8 cellular contexts compared by ENCODE assay signal in the genomic region with DNA sequence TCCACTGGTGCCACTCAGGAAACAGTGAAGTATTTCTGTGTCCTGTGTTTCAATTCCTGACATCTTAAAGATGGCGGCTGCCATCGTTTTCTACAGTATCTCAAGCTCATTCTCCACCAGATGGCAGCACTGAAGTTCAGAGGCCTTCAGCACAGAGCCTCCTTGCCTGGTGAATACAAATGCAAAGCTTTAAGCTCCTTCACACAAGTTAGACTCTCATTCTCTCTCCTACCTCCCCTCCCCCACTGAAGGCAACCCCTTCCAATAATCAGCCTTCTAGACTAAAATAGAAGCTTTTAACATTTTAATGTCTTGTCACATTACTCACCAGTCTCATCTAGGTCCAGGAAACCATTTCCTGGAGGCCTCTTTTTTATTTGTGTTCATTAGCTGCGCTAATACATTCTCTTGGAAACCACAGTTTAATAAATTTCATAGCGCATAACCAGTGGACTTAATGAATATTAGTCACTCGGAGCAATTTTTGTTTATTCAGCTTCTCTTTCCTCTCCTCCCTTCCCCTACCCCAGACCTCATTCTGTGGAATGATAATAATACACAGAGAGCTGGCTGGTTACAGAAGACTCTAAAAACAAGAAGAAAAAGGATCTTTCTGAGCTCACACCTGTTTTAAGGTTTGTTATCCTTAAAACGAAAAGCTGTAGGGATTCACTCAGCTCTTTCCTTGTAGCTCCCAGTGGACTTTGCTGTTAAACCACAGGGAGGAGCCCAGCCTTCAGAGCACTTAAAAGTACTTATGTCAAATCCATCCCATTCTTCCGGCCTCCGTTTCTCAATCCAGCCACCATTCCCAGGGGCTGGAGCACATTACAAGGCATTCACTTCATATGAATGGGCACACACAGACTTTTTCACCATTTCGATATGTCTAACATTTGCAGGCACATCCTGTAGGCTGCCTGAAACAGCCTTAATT.
DNase-seq lines count a peak whose midpoint lies in the region; ATAC-seq and TF ChIP-seq lines count a peak whose summit lies in the region.

No MANE protein-coding gene starts in this region.

- peak; percentile 95 for ATAC-seq in GM19025 (IDR thresholded peaks at IDR 0.05; ENCODE audit: low read depth, unreplicated experiment)
- peak; percentile 99 for ATAC-seq in HG03159 (IDR thresholded peaks at IDR 0.05; ENCODE audit: unreplicated experiment)

- POLR2A ChIA-PET in Caco-2 (lab: Charles Lee) = interaction anchor here (0.7 kb wide), 1 partner anchor 172 kb away, joined by 3 read pairs; no protein-coding TSS in a partner anchor
- POLR2A ChIA-PET in activated CD4-positive, alpha-beta memory T cell treated with anti-CD3 and anti-CD28 coated beads for 36 hours (lab: Charles Lee) = no interaction called here

- H3K9me3 ChIP-seq in Caco-2 = peaks cover 5% of the 10 kb centered on the region; the same call in 1 of the 2 replicates

- H3K4me3 Mint-ChIP-seq in Caco-2 (ENCODE audit: unreplicated experiment) = no peak overlapping the region
- no peak overlapping the region for H3K4me3 Mint-ChIP-seq in activated CD4-positive, alpha-beta memory T cell treated with anti-CD3 and anti-CD28 coated beads for 36 hours

- H3K36me3 Mint-ChIP-seq in Caco-2 (ENCODE audit: insufficient read depth, unreplicated experiment) = no peaks in the 10 kb centered on the region
- no peaks in the 10 kb centered on the region for H3K36me3 Mint-ChIP-seq in activated CD4-positive, alpha-beta memory T cell treated with anti-CD3 and anti-CD28 coated beads for 36 hours

- no TSS peak for BruUV-seq in Caco-2 (replicated peaks; lab: Mats Ljungman, UMichigan)

- DNase-seq in Caco-2 (peak; percentile 64 to 69), NCI-H345 treated with DMSO at 0.1 percent for 48 hours (lab: John Stamatoyannopoulos, UW; ENCODE audit: unreplicated experiment) (peak; percentile 24), foreskin fibroblast (peak; percentile 84 to 90), occipital lobe (lab: John Stamatoyannopoulos, UW) (peak; percentile 7)
- peak; percentile 38 for DNase-seq in activated CD4-positive, alpha-beta memory T cell treated with anti-CD3 and anti-CD28 coated beads for 36 hours
- DNase-seq in activated CD4-positive, CD25-positive, alpha-beta regulatory T cell treated with anti-CD3 and anti-CD28 coated beads, Interleukin-2, amount 50 U/mL, for 72 hours = no peak

- no peaks in the 10 kb centered on the region for H3K27me3 ChIP-seq in Caco-2 (replicated peaks; ENCODE audit: control insufficient read depth, insufficient read depth, low read length)

- H3K4me3 ChIP-seq in Caco-2 (ENCODE audit: low read depth, low read length) (no peak overlapping the region), foreskin fibroblast (ENCODE audit: low read depth in 1 of 2, low read length in 2 of 2) (no peak overlapping the region)

- H3K4me1 ChIP-seq in Caco-2 = no peaks in the 10 kb centered on the region

- H3K27ac Mint-ChIP-seq in Caco-2 (ENCODE audit: unreplicated experiment) = no peak overlapping the region
- no peak overlapping the region for H3K27ac Mint-ChIP-seq in activated CD4-positive, alpha-beta memory T cell treated with anti-CD3 and anti-CD28 coated beads for 36 hours

- intact Hi-C loops in Caco-2 (cut with micrococcal nuclease; ENCODE audit: unreplicated experiment) = loop anchor here (1.0 kb wide), 2 partner anchors 71 to 171 kb away; no protein-coding TSS in a partner anchor
- intact Hi-C loops in activated CD4-positive, alpha-beta memory T cell treated with anti-CD3 and anti-CD28 coated beads for 36 hours (cut with micrococcal nuclease) = loop anchor here (1.0 kb wide), 1 partner anchor 171 kb away; no protein-coding TSS in a partner anchor

- no peaks in the 10 kb centered on the region for H3K9me3 Mint-ChIP-seq in Caco-2 (ENCODE audit: unreplicated experiment)
- H3K9me3 Mint-ChIP-seq in activated CD4-positive, alpha-beta memory T cell treated with anti-CD3 and anti-CD28 coated beads for 36 hours = peaks cover 6% of the 10 kb centered on the region

- no peaks in the 10 kb centered on the region for H3K36me3 ChIP-seq in Caco-2 (ENCODE audit: control insufficient read depth, insufficient read depth, low read length)

- CTCF ChIA-PET in Caco-2 (lab: Charles Lee) = interaction anchor here (0.8 to 1.7 kb wide), 7 partner anchors 71 to 1191 kb away, joined by 3 to 51 read pairs (median 4); no protein-coding TSS in a partner anchor
- CTCF ChIA-PET in activated CD4-positive, alpha-beta memory T cell treated with anti-CD3 and anti-CD28 coated beads for 36 hours (lab: Charles Lee) = interaction anchor here (0.6 to 2.8 kb wide), 20 partner anchors 9 to 1190 kb away, joined by 3 to 59 read pairs (median 4); no protein-coding TSS in a partner anchor

- H3K4me1 Mint-ChIP-seq in Caco-2 (ENCODE audit: low read depth, unreplicated experiment) = no peaks in the 10 kb centered on the region
- no peaks in the 10 kb centered on the region for H3K4me1 Mint-ChIP-seq in activated CD4-positive, alpha-beta memory T cell treated with anti-CD3 and anti-CD28 coated beads for 36 hours (ENCODE audit: low read depth)

- peaks cover 8% of the 10 kb centered on the region for H3K27me3 Mint-ChIP-seq in Caco-2 (ENCODE audit: insufficient read depth, unreplicated experiment)
- peaks cover 3% of the 10 kb centered on the region for H3K27me3 Mint-ChIP-seq in activated CD4-positive, alpha-beta memory T cell treated with anti-CD3 and anti-CD28 coated beads for 36 hours

- TF ChIP-seq CTCF in Caco-2 (IDR thresholded peaks at IDR 0.05; ENCODE audit: insufficient read depth in 1 of 2, low read depth in 1 of 2, low read length in 1 of 2, severe bottlenecking in 1 of 2, unreplicated experiment in 1 of 2) (peak; percentile 59 to 61), foreskin fibroblast (IDR thresholded peaks at IDR 0.05; ENCODE audit: low read depth, low read length) (peak; percentile 63)
